10 cellular contexts compared by ENCODE assay signal in genomic region chr12:89768586-89769482, GRCh38.
DNase-seq lines count a peak whose midpoint lies in the region; ATAC-seq and TF ChIP-seq lines count a peak whose summit lies in the region.
"Had no signal": no experiment of that assay in that cellular context is flagged by ENCODE, and none has a peak within 500 bp of the region (broad histone marks: within the 10 kb centered on the region; RNA-seq: fewer than 3 reads in every experiment).

No MANE protein-coding gene starts in this region.

- no peaks in the 10 kb centered on the region for H3K9me3 ChIP-seq in transverse colon
- H3K9me3 ChIP-seq in vagina, result no peaks in the 10 kb centered on the region
- H3K9me3 ChIP-seq in endodermal cell (ENCODE audit: control insufficient read depth, low read length), result peaks cover 4% of the 10 kb centered on the region

- no peak for ATAC-seq in GM18873 (IDR thresholded peaks at IDR 0.05; ENCODE audit: low FRiP score, unreplicated experiment)

- WGBS in transverse colon (ENCODE audit: low coverage in 1 of 2), 2 donors, result 58 to 70% methylated on average over 3 of the region's 3 CpGs
- WGBS in endodermal cell (ENCODE audit: insufficient coverage in 1 of 2, insufficient read length in 1 of 2), 2 experiments, result 91 to 92% methylated on average over 2 to 3 of the region's 3 CpGs

- in situ Hi-C loops in transverse colon (cut with MboI; ENCODE audit: low pct_ligation_motif_present in 1 of 4, low pct_unique_long_range_greater_than_20kb in 1 of 4, low sequenced_read_pairs in 3 of 4), result no loop called here

- peaks cover 15% of the 10 kb centered on the region for H3K4me1 Mint-ChIP-seq in activated naive CD4-positive, alpha-beta T cell treated with anti-CD3 and anti-CD28 coated beads for 36 hours (ENCODE audit: low read depth)
- peaks cover 17% of the 10 kb centered on the region for H3K4me1 Mint-ChIP-seq in activated naive CD4-positive, alpha-beta T cell treated with anti-CD3 and anti-CD28 coated beads, Interleukin-2, amount 10 ng/mL, durations not matched to agents 7 days and 5 days
- no peaks in the 10 kb centered on the region for H3K4me1 Mint-ChIP-seq in endodermal cell

- H3K36me3 ChIP-seq in transverse colon, result no peaks in the 10 kb centered on the region
- H3K36me3 ChIP-seq in vagina, result no peaks in the 10 kb centered on the region
- H3K36me3 ChIP-seq in endodermal cell (ENCODE audit: control insufficient read depth, insufficient read depth, low read length), result no peaks in the 10 kb centered on the region

- peak; percentile 25 for DNase-seq in activated naive CD4-positive, alpha-beta T cell treated with anti-CD3 and anti-CD28 coated beads for 36 hours
- no peak for DNase-seq in activated naive CD4-positive, alpha-beta T cell treated with anti-CD3 and anti-CD28 coated beads, Interleukin-2, amount 10 ng/mL, durations not matched to agents 7 days and 5 days
- peak; percentile 98 for DNase-seq in RPMI7951 (ENCODE audit: low read depth)
- DNase-seq in fibroblast of mammary gland (ENCODE audit: low read depth), result peak; percentile 99
- DNase-seq in transverse colon, result peak; percentile 25
- DNase-seq in vagina (ENCODE audit: extremely low spot score in 2 of 2), result no peak
- no peak for DNase-seq in endodermal cell
- DNase-seq: NCI-H510A treated with DMSO at 0.1 percent for 48 hours had no signal

- CTCF ChIA-PET in activated naive CD4-positive, alpha-beta T cell treated with anti-CD3 and anti-CD28 coated beads for 36 hours (lab: Charles Lee), result no interaction called here
- CTCF ChIA-PET in activated naive CD4-positive, alpha-beta T cell treated with anti-CD3 and anti-CD28 coated beads, Interleukin-2, amount 10 ng/mL, durations not matched to agents 7 days and 5 days (lab: Charles Lee), result no interaction called here

- H3K4me3 ChIP-seq in fibroblast of mammary gland (ENCODE audit: control insufficient read depth, low read depth, low read length), result no peak overlapping the region
- no peak overlapping the region for H3K4me3 ChIP-seq in transverse colon
- no peak overlapping the region for H3K4me3 ChIP-seq in vagina
- no peak overlapping the region for H3K4me3 ChIP-seq in endodermal cell (ENCODE audit: low read length)

- no peak for TF ChIP-seq EP300 in transverse colon (IDR thresholded peaks at IDR 0.05; ENCODE audit: low read depth)

- no peak overlapping the region for H3K9ac ChIP-seq in endodermal cell (ENCODE audit: extremely low read depth, low read length, poor library complexity, severe bottlenecking)

- TF ChIP-seq POLR2A in transverse colon (IDR thresholded peaks at IDR 0.05), result no peak
- no peak for TF ChIP-seq POLR2A in vagina (IDR thresholded peaks at IDR 0.05)

- H3K27ac ChIP-seq in transverse colon (peak overlapping the region in 1 of 4 donors; percentile 22), vagina (no peak overlapping the region), endodermal cell (ENCODE audit: low read depth, low read length) (no peak overlapping the region)

- no peaks in the 10 kb centered on the region for H3K9me3 Mint-ChIP-seq in activated naive CD4-positive, alpha-beta T cell treated with anti-CD3 and anti-CD28 coated beads for 36 hours
- peaks cover 5% of the 10 kb centered on the region for H3K9me3 Mint-ChIP-seq in activated naive CD4-positive, alpha-beta T cell treated with anti-CD3 and anti-CD28 coated beads, Interleukin-2, amount 10 ng/mL, durations not matched to agents 7 days and 5 days
- H3K9me3 Mint-ChIP-seq in endodermal cell, result no peaks in the 10 kb centered on the region

- H3K4me3 Mint-ChIP-seq in activated naive CD4-positive, alpha-beta T cell treated with anti-CD3 and anti-CD28 coated beads for 36 hours, result no peak overlapping the region
- no peak overlapping the region for H3K4me3 Mint-ChIP-seq in activated naive CD4-positive, alpha-beta T cell treated with anti-CD3 and anti-CD28 coated beads, Interleukin-2, amount 10 ng/mL, durations not matched to agents 7 days and 5 days
- H3K4me3 Mint-ChIP-seq in endodermal cell, result no peak overlapping the region
- H3K4me3 Mint-ChIP-seq: memory B cell had no signal

- H3K27me3 ChIP-seq in transverse colon, result no peaks in the 10 kb centered on the region
- H3K27me3 ChIP-seq in vagina, result no peaks in the 10 kb centered on the region
- H3K27me3 ChIP-seq in endodermal cell (ENCODE audit: control insufficient read depth, insufficient read depth, low read length, poor library complexity, severe bottlenecking), result no peaks in the 10 kb centered on the region

- no peak for TF ChIP-seq CTCF in fibroblast of mammary gland (conservative IDR thresholded peaks at IDR 0.05; ENCODE audit: control insufficient read depth, insufficient read depth, low read depth, low read length)
- TF ChIP-seq CTCF in transverse colon (IDR thresholded peaks at IDR 0.05), result no peak
- TF ChIP-seq CTCF in vagina (IDR thresholded peaks at IDR 0.05), result no peak
- no peak for TF ChIP-seq CTCF in endodermal cell (conservative IDR thresholded peaks at IDR 0.05)

- H3K4me1 ChIP-seq in transverse colon (no peaks in the 10 kb centered on the region), vagina (no peaks in the 10 kb centered on the region), endodermal cell (ENCODE audit: control insufficient read depth, insufficient read depth, low read length) (no peaks in the 10 kb centered on the region)

- H3K36me3 Mint-ChIP-seq in activated naive CD4-positive, alpha-beta T cell treated with anti-CD3 and anti-CD28 coated beads for 36 hours (ENCODE audit: low read depth), result no peaks in the 10 kb centered on the region
- H3K36me3 Mint-ChIP-seq in activated naive CD4-positive, alpha-beta T cell treated with anti-CD3 and anti-CD28 coated beads, Interleukin-2, amount 10 ng/mL, durations not matched to agents 7 days and 5 days, result no peaks in the 10 kb centered on the region
- H3K36me3 Mint-ChIP-seq in endodermal cell (ENCODE audit: low read depth), result no peaks in the 10 kb centered on the region

- H3K27ac Mint-ChIP-seq in activated naive CD4-positive, alpha-beta T cell treated with anti-CD3 and anti-CD28 coated beads for 36 hours, result no peak overlapping the region
- no peak overlapping the region for H3K27ac Mint-ChIP-seq in activated naive CD4-positive, alpha-beta T cell treated with anti-CD3 and anti-CD28 coated beads, Interleukin-2, amount 10 ng/mL, durations not matched to agents 7 days and 5 days
- H3K27ac Mint-ChIP-seq in endodermal cell, result no peak overlapping the region
- H3K27ac Mint-ChIP-seq: memory B cell had no signal

- intact Hi-C loops in activated naive CD4-positive, alpha-beta T cell treated with anti-CD3 and anti-CD28 coated beads for 36 hours (cut with micrococcal nuclease), result no loop called here
- intact Hi-C loops in transverse colon (cut with DNase I; ENCODE audit: low total_unique reads), result no loop called here
- intact Hi-C loops in vagina (cut with DNase I), result no loop called here

- H3K27me3 Mint-ChIP-seq in activated naive CD4-positive, alpha-beta T cell treated with anti-CD3 and anti-CD28 coated beads for 36 hours (ENCODE audit: low read depth), result no peaks in the 10 kb centered on the region
- no peaks in the 10 kb centered on the region for H3K27me3 Mint-ChIP-seq in activated naive CD4-positive, alpha-beta T cell treated with anti-CD3 and anti-CD28 coated beads, Interleukin-2, amount 10 ng/mL, durations not matched to agents 7 days and 5 days
- H3K27me3 Mint-ChIP-seq in endodermal cell (ENCODE audit: insufficient read depth), result no peaks in the 10 kb centered on the region
- H3K27me3 Mint-ChIP-seq: memory B cell had no signal

Comparison
In these comparisons a context has a peak if more than half of its experiments do, and no peak if none do; other contexts are left out.
1. DNase-seq: peak in activated naive CD4-positive, alpha-beta T cell treated with anti-CD3 and anti-CD28 coated beads for 36 hours (single experiment), RPMI7951 (single experiment), fibroblast of mammary gland (single experiment) and transverse colon (single experiment); none in activated naive CD4-positive, alpha-beta T cell treated with anti-CD3 and anti-CD28 coated beads, Interleukin-2, amount 10 ng/mL, durations not matched to agents 7 days and 5 days (single experiment), vagina (0 of 2) and endodermal cell (single experiment).